Comparison of ENCODE assay signal across 1 cellular context in genomic region chr10:28991738-28992270, GRCh38.
TF ChIP-seq lines count a peak whose summit lies in the region.

No MANE protein-coding gene starts in this region.

TF ChIP-seq in HepG2, 621 proteins besides CTCF, POLR2A, EP300 and RAD21 (continued from another document and continues in another):
- no peak for TF ChIP-seq ZNF318 (CRISPR knock-in tag; IDR thresholded peaks at IDR 0.05)
- no peak for TF ChIP-seq CCDC6 (CRISPR knock-in tag; IDR thresholded peaks at IDR 0.05)
- no peak for TF ChIP-seq NFKBIZ (CRISPR knock-in tag; IDR thresholded peaks at IDR 0.05)
- TF ChIP-seq RBAK (CRISPR knock-in tag; IDR thresholded peaks at IDR 0.05): no peak
- TF ChIP-seq ZNF296 (CRISPR knock-in tag; conservative IDR thresholded peaks at IDR 0.05): no peak
- TF ChIP-seq IRF9 (CRISPR knock-in tag; IDR thresholded peaks at IDR 0.05; ENCODE audit: borderline replicate concordance): no peak
- no peak for TF ChIP-seq AGO1 (IDR thresholded peaks at IDR 0.05; ENCODE audit: low read depth, low read length, poor library complexity, severe bottlenecking)
- no peak for TF ChIP-seq TEAD3 (CRISPR knock-in tag; optimal IDR thresholded peaks at IDR 0.05; ENCODE audit: borderline replicate concordance)
- TF ChIP-seq ZNF460 (CRISPR knock-in tag; IDR thresholded peaks at IDR 0.05; ENCODE audit: borderline replicate concordance): no peak
- TF ChIP-seq ZBTB44 (CRISPR knock-in tag; IDR thresholded peaks at IDR 0.05): no peak
- TF ChIP-seq ZNF790 (CRISPR knock-in tag; IDR thresholded peaks at IDR 0.05; ENCODE audit: borderline replicate concordance): no peak
- TF ChIP-seq GATAD2A (CRISPR knock-in tag; IDR thresholded peaks at IDR 0.05): peak; percentile 73
- peak; percentile 68 for TF ChIP-seq FOSL2 (CRISPR knock-in tag; IDR thresholded peaks at IDR 0.05)
- TF ChIP-seq LBX2 (CRISPR knock-in tag; IDR thresholded peaks at IDR 0.05; ENCODE audit: borderline replicate concordance): no peak
- no peak for TF ChIP-seq ZNF343 (CRISPR knock-in tag; IDR thresholded peaks at IDR 0.05)
- peak; percentile 42; the same call in 1 of the 2 replicates for TF ChIP-seq FOXP4 (CRISPR knock-in tag; IDR thresholded peaks at IDR 0.05)
- TF ChIP-seq ZNF83 (CRISPR knock-in tag; IDR thresholded peaks at IDR 0.05; ENCODE audit: borderline replicate concordance): no peak
- TF ChIP-seq ZNF280D (CRISPR knock-in tag; IDR thresholded peaks at IDR 0.05): no peak
- no peak; the same call in 1 of the 2 replicates for TF ChIP-seq ETV5 (CRISPR knock-in tag; IDR thresholded peaks at IDR 0.05; ENCODE audit: borderline replicate concordance)
- TF ChIP-seq NFYC (CRISPR knock-in tag; IDR thresholded peaks at IDR 0.05): no peak
- TF ChIP-seq ZBTB25 (CRISPR knock-in tag; IDR thresholded peaks at IDR 0.05): peak; percentile 38; the same call in 1 of the 2 replicates
- peak; percentile 85 for TF ChIP-seq ZNF281 (CRISPR knock-in tag; IDR thresholded peaks at IDR 0.05; ENCODE audit: borderline replicate concordance)
- no peak for TF ChIP-seq ZNF572 (CRISPR knock-in tag; IDR thresholded peaks at IDR 0.05)
- TF ChIP-seq IKZF5 (CRISPR knock-in tag; IDR thresholded peaks at IDR 0.05): peak; percentile 48; the same call in 1 of the 2 replicates
- TF ChIP-seq HHEX (CRISPR knock-in tag; IDR thresholded peaks at IDR 0.05): no peak
- peak; percentile 98 for TF ChIP-seq STAG1 (CRISPR knock-in tag; IDR thresholded peaks at IDR 0.05)
- no peak for TF ChIP-seq ZNF644 (CRISPR knock-in tag; IDR thresholded peaks at IDR 0.05; ENCODE audit: low read depth)
- no peak for TF ChIP-seq NCOA2 (CRISPR knock-in tag; IDR thresholded peaks at IDR 0.05)
- TF ChIP-seq TRAFD1 (CRISPR knock-in tag; IDR thresholded peaks at IDR 0.05; ENCODE audit: borderline replicate concordance): no peak
- TF ChIP-seq RARA (CRISPR knock-in tag; IDR thresholded peaks at IDR 0.05): no peak
- TF ChIP-seq NCOA5 (CRISPR knock-in tag; IDR thresholded peaks at IDR 0.05): no peak
- TF ChIP-seq CBX2 (IDR thresholded peaks at IDR 0.05; ENCODE audit: low read depth, low read length): no peak
- no peak for TF ChIP-seq CBX2 (CRISPR knock-in tag; IDR thresholded peaks at IDR 0.05; ENCODE audit: low read depth)
- no peak; the same call in 1 of the 2 replicates for TF ChIP-seq YEATS2 (CRISPR knock-in tag; IDR thresholded peaks at IDR 0.05; ENCODE audit: borderline replicate concordance)
